In the genomic region with DNA sequence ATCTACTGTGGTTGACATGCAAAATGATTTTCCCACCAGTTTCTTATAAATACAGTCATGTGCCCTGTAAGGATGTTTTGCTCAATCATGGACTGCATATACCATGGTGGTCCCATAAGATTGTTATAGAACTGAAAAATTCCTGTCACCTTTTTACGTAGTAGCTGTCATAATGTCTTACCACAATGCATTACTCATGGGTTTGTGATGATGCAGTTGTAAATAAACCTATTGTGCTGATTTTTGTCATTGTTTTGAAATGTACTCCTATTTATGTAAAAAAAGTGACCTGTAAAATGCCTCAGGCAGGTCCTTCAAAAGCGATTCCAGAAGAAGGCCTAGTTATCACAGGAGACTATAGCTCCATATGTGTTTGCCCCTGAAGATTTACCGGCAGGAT, we compare ENCODE assay signal across 17 cellular contexts.
A peak's percentile ranks its signal among the peaks of the same experiment; 100 is the strongest.
DNase-seq lines count a peak whose midpoint lies in the region; TF ChIP-seq lines count a peak whose summit lies in the region.
"Had no signal": no experiment of that assay in that cellular context is flagged by ENCODE, and none has a peak within 500 bp of the region (broad histone marks: within the 10 kb centered on the region; RNA-seq: fewer than 3 reads in every experiment).

No MANE protein-coding gene starts in this region.

- no peak overlapping the region for H3K27ac Mint-ChIP-seq in neural progenitor cell
- H3K27ac Mint-ChIP-seq in CD14-positive monocyte = no peak overlapping the region
- H3K27ac Mint-ChIP-seq: CD4-positive, alpha-beta T cell; CD8-positive, alpha-beta T cell had no signal

- TF ChIP-seq CTCF in neural progenitor cell (IDR thresholded peaks at IDR 0.05) = no peak
- no peak for TF ChIP-seq CTCF in CD14-positive monocyte (IDR thresholded peaks at IDR 0.05)

- H3K9me3 Mint-ChIP-seq in neural progenitor cell (no peaks in the 10 kb centered on the region), CD14-positive monocyte (peaks cover 0 to 2% (median 0%) of the 10 kb centered on the region in 7 donors)

- DNase-seq in ELR (ENCODE audit: low read depth) = peak; percentile 74
- DNase-seq in H4 (ENCODE audit: low spot score) = peak; percentile 8
- no peak for DNase-seq in neural progenitor cell (ENCODE audit: low spot score)
- no peak for DNase-seq in SHP77 treated with DMSO at 0.1 percent for 48 hours (lab: John Stamatoyannopoulos, UW)
- DNase-seq in CD14-positive monocyte (ENCODE audit: low spot score) = no peak
- DNase-seq: 8988T; ACHN; BE2C; C1 segment of cervical spinal cord; Caco-2; Calu3; CD4-positive, alpha-beta T cell; CD8-positive, alpha-beta T cell; DMS79 treated with DMSO at 0.1 percent for 48 hours; GDM1 had no signal

- no peaks in the 10 kb centered on the region for H3K4me1 ChIP-seq in neural progenitor cell
- H3K4me1 ChIP-seq: BLaER1 had no signal

- H2AFZ ChIP-seq in neural progenitor cell (replicated peaks) = peak overlapping the region; percentile 36

- H3K9me3 ChIP-seq in neural progenitor cell (ENCODE audit: low read depth) = no peaks in the 10 kb centered on the region
- H3K9me3 ChIP-seq: BE2C, BLaER1, Caco-2 had no signal

- H3K27me3 Mint-ChIP-seq in neural progenitor cell (ENCODE audit: insufficient read depth, low read depth) (no peaks in the 10 kb centered on the region), CD14-positive monocyte (ENCODE audit: low read depth in 3 of 3) (peaks cover 0 to 4% (median 0%) of the 10 kb centered on the region in 3 donors)
- H3K27me3 Mint-ChIP-seq: CD4-positive, alpha-beta T cell had no signal

- H3K27me3 ChIP-seq in neural progenitor cell = no peaks in the 10 kb centered on the region
- H3K27me3 ChIP-seq: BE2C, BLaER1 had no signal

- no peak overlapping the region for H3K27ac ChIP-seq in neural progenitor cell
- H3K27ac ChIP-seq: BLaER1 had no signal

- no peaks in the 10 kb centered on the region for H3K79me2 ChIP-seq in neural progenitor cell (ENCODE audit: low read depth)

- H3K36me3 Mint-ChIP-seq in neural progenitor cell (no peaks in the 10 kb centered on the region), CD14-positive monocyte (no peaks in the 10 kb centered on the region)
- H3K36me3 Mint-ChIP-seq: CD8-positive, alpha-beta T cell had no signal

- no peak overlapping the region for H3K4me2 ChIP-seq in neural progenitor cell
- H3K4me2 ChIP-seq: BLaER1 had no signal

- H3K4me1 Mint-ChIP-seq in neural progenitor cell = no peaks in the 10 kb centered on the region
- H3K4me1 Mint-ChIP-seq in CD14-positive monocyte = no peaks in the 10 kb centered on the region

- H3K9ac ChIP-seq in neural progenitor cell = no peak overlapping the region
- H3K9ac ChIP-seq: BLaER1 had no signal

- no peaks in the 10 kb centered on the region for H3K36me3 ChIP-seq in neural progenitor cell
- H3K36me3 ChIP-seq: BE2C, BLaER1 had no signal

- no peaks in the 10 kb centered on the region for H4K20me1 ChIP-seq in neural progenitor cell (ENCODE audit: low read depth)
- H4K20me1 ChIP-seq: BLaER1 had no signal

- no peak overlapping the region for H3K4me3 ChIP-seq in neural progenitor cell
- H3K4me3 ChIP-seq: BLaER1, GM12878 had no signal

- H3F3A ChIP-seq in neural progenitor cell (ENCODE audit: low read depth) = no peaks in the 10 kb centered on the region

- no peak overlapping the region for H3K4me3 Mint-ChIP-seq in neural progenitor cell
- no peak overlapping the region for H3K4me3 Mint-ChIP-seq in CD14-positive monocyte
- H3K4me3 Mint-ChIP-seq: CD4-positive, alpha-beta T cell; CD8-positive, alpha-beta T cell had no signal

- intact Hi-C loops in CD14-positive monocyte (cut with micrococcal nuclease) = no loop called here

Comparison
In these comparisons a context has a peak if more than half of its experiments do, and no peak if none do; other contexts are left out.
1. DNase-seq: peak in ELR (single experiment) and H4 (single experiment); none in neural progenitor cell (single experiment), SHP77 treated with DMSO at 0.1 percent for 48 hours (single experiment) and CD14-positive monocyte (single experiment).